In the genomic region with DNA sequence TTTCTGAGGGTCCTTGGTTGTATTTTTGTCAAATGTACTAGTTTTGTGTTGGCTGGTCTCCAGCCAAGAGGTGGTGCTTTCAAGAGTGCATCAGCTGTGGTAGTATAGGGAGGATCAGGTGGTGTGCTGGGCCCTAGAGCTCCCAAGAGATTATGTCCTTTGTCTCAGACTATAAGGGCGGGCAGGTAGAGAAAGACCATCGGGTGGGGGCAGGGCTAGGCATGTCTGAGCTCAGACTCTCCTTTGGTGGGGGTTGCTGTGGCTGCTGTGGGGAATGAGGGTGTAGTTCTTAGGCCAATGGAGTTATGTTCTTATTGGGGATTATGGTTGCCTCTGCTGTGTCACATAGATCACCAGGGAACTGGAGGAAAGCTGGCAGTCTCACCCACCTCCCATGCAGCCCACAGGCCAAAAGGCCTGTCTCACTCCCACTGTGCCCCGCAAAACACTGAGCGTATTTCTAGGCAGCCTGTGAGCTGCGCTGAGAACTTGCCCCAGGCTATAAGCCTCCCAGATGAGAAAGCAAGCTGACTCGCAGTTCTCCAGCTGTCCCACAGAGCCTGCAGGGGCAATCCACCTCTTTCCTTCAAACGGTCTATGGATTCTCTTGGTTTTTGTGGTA, we compare ENCODE assay signal across 21 cellular contexts.
A peak's percentile ranks its signal among the peaks of the same experiment; 100 is the strongest.
DNase-seq lines count a peak whose midpoint lies in the region; ATAC-seq and TF ChIP-seq lines count a peak whose summit lies in the region.
"Had no signal": no experiment of that assay in that cellular context is flagged by ENCODE, and none has a peak within 500 bp of the region (broad histone marks: within the 10 kb centered on the region; RNA-seq: fewer than 3 reads in every experiment).

No MANE protein-coding gene starts in this region.

- peak overlapping the region; percentile 95 for H3K27ac Mint-ChIP-seq in glutamatergic neuron (ENCODE audit: unreplicated experiment)
- H3K27ac Mint-ChIP-seq in activated naive CD4-positive, alpha-beta T cell treated with anti-CD3 and anti-CD28 coated beads, Interleukin-2, amount 10 ng/mL, durations not matched to agents 7 days and 5 days: no peak overlapping the region
- H3K27ac Mint-ChIP-seq: activated B cell treated with CpG ODN at 0.5 μM for 24 hours; activated T-helper 17 cell treated with anti-CD3 and anti-CD28 coated beads, Interleukin-2, amount 50 U/mL, for 72 hours; CD8-positive, alpha-beta memory T cell had no signal

- H3K4me3 Mint-ChIP-seq in glutamatergic neuron (ENCODE audit: unreplicated experiment): peak overlapping the region; percentile 40
- H3K4me3 Mint-ChIP-seq in activated naive CD4-positive, alpha-beta T cell treated with anti-CD3 and anti-CD28 coated beads, Interleukin-2, amount 10 ng/mL, durations not matched to agents 7 days and 5 days: no peak overlapping the region
- H3K4me3 Mint-ChIP-seq: activated B cell treated with CpG ODN at 0.5 μM for 24 hours; activated T-helper 17 cell treated with anti-CD3 and anti-CD28 coated beads, Interleukin-2, amount 50 U/mL, for 72 hours; CD8-positive, alpha-beta memory T cell had no signal

- H3K4me1 Mint-ChIP-seq in glutamatergic neuron (ENCODE audit: low read depth, unreplicated experiment): peaks cover 22% of the 10 kb centered on the region
- no peaks in the 10 kb centered on the region for H3K4me1 Mint-ChIP-seq in activated naive CD4-positive, alpha-beta T cell treated with anti-CD3 and anti-CD28 coated beads, Interleukin-2, amount 10 ng/mL, durations not matched to agents 7 days and 5 days
- H3K4me1 Mint-ChIP-seq: activated B cell treated with CpG ODN at 0.5 μM for 24 hours; activated T-helper 17 cell treated with anti-CD3 and anti-CD28 coated beads, Interleukin-2, amount 50 U/mL, for 72 hours; CD8-positive, alpha-beta memory T cell had no signal

- H3K4me3 ChIP-seq in left ventricle myocardium inferior (no peak overlapping the region), gastroesophageal sphincter (no peak overlapping the region)
- H3K4me3 ChIP-seq: uterus had no signal

- no peaks in the 10 kb centered on the region for H3K27me3 Mint-ChIP-seq in glutamatergic neuron (ENCODE audit: unreplicated experiment)
- H3K27me3 Mint-ChIP-seq in activated naive CD4-positive, alpha-beta T cell treated with anti-CD3 and anti-CD28 coated beads, Interleukin-2, amount 10 ng/mL, durations not matched to agents 7 days and 5 days: no peaks in the 10 kb centered on the region
- H3K27me3 Mint-ChIP-seq: activated B cell treated with CpG ODN at 0.5 μM for 24 hours; activated T-helper 17 cell treated with anti-CD3 and anti-CD28 coated beads, Interleukin-2, amount 50 U/mL, for 72 hours; CD8-positive, alpha-beta memory T cell had no signal

- 38 to 54% methylated on average over 3 to 7 of the region's 7 CpGs for WGBS in gastroesophageal sphincter (ENCODE audit: low coverage in 1 of 2), 2 donors

- no peaks in the 10 kb centered on the region for H3K4me1 ChIP-seq in left ventricle myocardium inferior
- no peaks in the 10 kb centered on the region for H3K4me1 ChIP-seq in gastroesophageal sphincter
- H3K4me1 ChIP-seq: uterus had no signal

- H3K36me3 ChIP-seq in left ventricle myocardium inferior (no peaks in the 10 kb centered on the region), gastroesophageal sphincter (no peaks in the 10 kb centered on the region)
- H3K36me3 ChIP-seq: neutrophil, uterus had no signal

- no peak overlapping the region for H3K27ac ChIP-seq in left ventricle myocardium inferior (replicated peaks)
- no peak overlapping the region for H3K27ac ChIP-seq in gastroesophageal sphincter
- H3K27ac ChIP-seq: epithelial cell of prostate, neutrophil, uterus had no signal

- no peak for TF ChIP-seq EP300 in gastroesophageal sphincter (IDR thresholded peaks at IDR 0.05)

- intact Hi-C loops in Right ventricle myocardium inferior (cut with DNase I): no loop called here
- intact Hi-C loops in left ventricle myocardium inferior (cut with micrococcal nuclease): no loop called here

- TF ChIP-seq POLR2A in gastroesophageal sphincter (IDR thresholded peaks at IDR 0.05): no peak

- peaks cover 23% of the 10 kb centered on the region for H3K9me3 ChIP-seq in left ventricle myocardium inferior (replicated peaks)
- H3K9me3 ChIP-seq in gastroesophageal sphincter: no peaks in the 10 kb centered on the region
- H3K9me3 ChIP-seq: uterus had no signal

- H3K27me3 ChIP-seq in left ventricle myocardium inferior (ENCODE audit: low read depth): no peaks in the 10 kb centered on the region
- H3K27me3 ChIP-seq in gastroesophageal sphincter: no peaks in the 10 kb centered on the region
- H3K27me3 ChIP-seq: neutrophil, uterus had no signal

- H3K36me3 Mint-ChIP-seq in glutamatergic neuron (ENCODE audit: unreplicated experiment): peaks cover 5% of the 10 kb centered on the region
- H3K36me3 Mint-ChIP-seq in activated naive CD4-positive, alpha-beta T cell treated with anti-CD3 and anti-CD28 coated beads, Interleukin-2, amount 10 ng/mL, durations not matched to agents 7 days and 5 days: no peaks in the 10 kb centered on the region
- H3K36me3 Mint-ChIP-seq: CD8-positive, alpha-beta memory T cell had no signal

- TF ChIP-seq CTCF in left ventricle myocardium inferior (IDR thresholded peaks at IDR 0.05; ENCODE audit: borderline replicate concordance) (no peak), glutamatergic neuron (IDR thresholded peaks at IDR 0.05; ENCODE audit: partially characterized antibody, unreplicated experiment) (no peak), gastroesophageal sphincter (IDR thresholded peaks at IDR 0.05) (no peak)

- ATAC-seq in Right ventricle myocardium inferior (no peak), gastroesophageal sphincter (no peak)
- ATAC-seq: activated T-helper 17 cell treated with anti-CD3 and anti-CD28 coated beads, Interleukin-2, amount 50 U/mL, for 72 hours; right cardiac atrium had no signal

- CTCF ChIA-PET in activated naive CD4-positive, alpha-beta T cell treated with anti-CD3 and anti-CD28 coated beads, Interleukin-2, amount 10 ng/mL, durations not matched to agents 7 days and 5 days (lab: Charles Lee): no interaction called here

- DNase-seq in Right ventricle myocardium inferior (ENCODE audit: missing footprints) (peak; percentile 25), left ventricle myocardium inferior (no peak), T1000 (lab: John Stamatoyannopoulos, UW) (peak; percentile 38), glutamatergic neuron (peak; percentile 69), UCSD-AML1 (lab: John Stamatoyannopoulos, UW; ENCODE audit: unreplicated experiment) (no peak), DMS53 (lab: John Stamatoyannopoulos, UW) (no peak)
- DNase-seq in activated naive CD4-positive, alpha-beta T cell treated with anti-CD3 and anti-CD28 coated beads, Interleukin-2, amount 10 ng/mL, durations not matched to agents 7 days and 5 days: no peak
- DNase-seq: activated B cell treated with CpG ODN at 0.5 μM for 24 hours; amniotic stem cell; CD8-positive, alpha-beta memory T cell; head of caudate nucleus; Karpas-422; kidney glomerular epithelial cell; NCI-H1694; NCI-H774; right cardiac atrium; uterus had no signal

- H3K9me3 Mint-ChIP-seq in glutamatergic neuron (ENCODE audit: unreplicated experiment): peaks cover 5% of the 10 kb centered on the region
- H3K9me3 Mint-ChIP-seq in activated naive CD4-positive, alpha-beta T cell treated with anti-CD3 and anti-CD28 coated beads, Interleukin-2, amount 10 ng/mL, durations not matched to agents 7 days and 5 days: peaks cover 30% of the 10 kb centered on the region

Comparison
In these comparisons a context has a peak if more than half of its experiments do, and no peak if none do; other contexts are left out.
1. DNase-seq: peak in Right ventricle myocardium inferior (single experiment), T1000 (single experiment) and glutamatergic neuron (single experiment); none in left ventricle myocardium inferior (single experiment), activated naive CD4-positive, alpha-beta T cell treated with anti-CD3 and anti-CD28 coated beads, Interleukin-2, amount 10 ng/mL, durations not matched to agents 7 days and 5 days (single experiment), UCSD-AML1 (single experiment) and DMS53 (single experiment).